Comparison of ENCODE assay signal across 8 cellular contexts in genomic region chr6:44245912-44246662, GRCh38. TPM values are rescaled to one million over a fixed set of nuclear protein-coding genes. Genes with fewer than 3 reads are reported as not detected.
DNase-seq lines count a peak whose midpoint lies in the region; ATAC-seq and TF ChIP-seq lines count a peak whose summit lies in the region.

No MANE protein-coding gene starts in this region.

- no peaks in the 10 kb centered on the region for H3K27me3 ChIP-seq in thoracic aorta (replicated peaks; ENCODE audit: insufficient read depth)

- H3K36me3 Mint-ChIP-seq in activated naive CD4-positive, alpha-beta T cell treated with anti-CD3 and anti-CD28 coated beads for 36 hours (ENCODE audit: low read depth): peaks cover 43% of the 10 kb centered on the region

- peaks cover 4% of the 10 kb centered on the region for H3K27me3 Mint-ChIP-seq in activated naive CD4-positive, alpha-beta T cell treated with anti-CD3 and anti-CD28 coated beads for 36 hours (ENCODE audit: low read depth)

- CTCF ChIA-PET in activated naive CD4-positive, alpha-beta T cell treated with anti-CD3 and anti-CD28 coated beads for 36 hours (lab: Charles Lee): interaction anchor here (0.6 to 8.0 kb wide), 11 partner anchors 9 to 204 kb away, joined by 3 to 66 read pairs (median 4); partner anchors contain the start of gene SLC35B2

- peak overlapping the region; percentile 97 for H3K27ac Mint-ChIP-seq in activated naive CD4-positive, alpha-beta T cell treated with anti-CD3 and anti-CD28 coated beads for 36 hours

- peak overlapping the region; percentile 92 to 95 for H3K27ac ChIP-seq in thoracic aorta

- H3K4me3 ChIP-seq in thoracic aorta: peak overlapping the region; percentile 95

- H3K4me1 Mint-ChIP-seq in activated naive CD4-positive, alpha-beta T cell treated with anti-CD3 and anti-CD28 coated beads for 36 hours (ENCODE audit: low read depth): peaks cover 40% of the 10 kb centered on the region

- TF ChIP-seq EP300 in Ishikawa (IDR thresholded peaks at IDR 0.05; ENCODE audit: borderline replicate concordance): peak; percentile 46; the same call in 1 of the 2 replicates

- TF ChIP-seq RAD21 in Ishikawa (IDR thresholded peaks at IDR 0.05; ENCODE audit: low read depth): no peak

- intact Hi-C loops in activated naive CD4-positive, alpha-beta T cell treated with anti-CD3 and anti-CD28 coated beads for 36 hours (cut with micrococcal nuclease): loop anchor here (1.0 kb wide), 5 partner anchors 9 to 617 kb away; partner anchors contain the start of genes GTPBP2 and NFKBIE

- no peak for TF ChIP-seq CTCF in omental fat pad (IDR thresholded peaks at IDR 0.05)
- no peak for TF ChIP-seq CTCF in thoracic aorta (IDR thresholded peaks at IDR 0.05)

- peaks cover 20% of the 10 kb centered on the region for H3K36me3 ChIP-seq in thoracic aorta

- DNase-seq in EH (ENCODE audit: low read depth): peak; percentile 80
- DNase-seq in SHP77 (lab: John Stamatoyannopoulos, UW): peak; percentile 76 to 94
- peak; percentile 82 for DNase-seq in activated naive CD4-positive, alpha-beta T cell treated with anti-CD3 and anti-CD28 coated beads for 36 hours
- DNase-seq in globus pallidus (ENCODE audit: low spot score): peak; percentile 78
- DNase-seq in omental fat pad (ENCODE audit: low spot score): peak; percentile 49
- no peak for DNase-seq in thoracic aorta (ENCODE audit: low spot score)

- no peaks in the 10 kb centered on the region for H3K9me3 ChIP-seq in thoracic aorta

- H3K4me1 ChIP-seq in thoracic aorta (ENCODE audit: control insufficient read depth in 1 of 2, low read depth in 2 of 2): peaks cover 3 to 33% of the 10 kb centered on the region in 2 donors

- H3K4me3 Mint-ChIP-seq in activated naive CD4-positive, alpha-beta T cell treated with anti-CD3 and anti-CD28 coated beads for 36 hours: peak overlapping the region; percentile 95

- ATAC-seq in GM21619 (IDR thresholded peaks at IDR 0.05; ENCODE audit: unreplicated experiment) (peak; percentile 45), omental fat pad (ENCODE audit: low FRiP score) (peak; percentile 84), thoracic aorta (ENCODE audit: insufficient number of reproducible peaks, low FRiP score, low read depth) (peak; percentile 45)

- no peaks in the 10 kb centered on the region for H3K9me3 Mint-ChIP-seq in activated naive CD4-positive, alpha-beta T cell treated with anti-CD3 and anti-CD28 coated beads for 36 hours

TF ChIP-seq in Ishikawa, 13 proteins besides CTCF, POLR2A, EP300 and RAD21:
- TF ChIP-seq YY1 (IDR thresholded peaks at IDR 0.05; ENCODE audit: low read depth): peak; percentile 41; the same call in 1 of the 2 replicates
- TF ChIP-seq REST (IDR thresholded peaks at IDR 0.05; ENCODE audit: low read depth): no peak
- no peak for TF ChIP-seq FOXM1 (IDR thresholded peaks at IDR 0.05; ENCODE audit: borderline replicate concordance, low read depth)
- TF ChIP-seq CEBPB (IDR thresholded peaks at IDR 0.05): no peak
- no peak; the same call in 1 of the 2 replicates for TF ChIP-seq USF1 (IDR thresholded peaks at IDR 0.05)
- TF ChIP-seq MAX (IDR thresholded peaks at IDR 0.05): peak; percentile 64; the same call in 1 of the 2 replicates
- no peak for TF ChIP-seq CREB1 (IDR thresholded peaks at IDR 0.05; ENCODE audit: low read depth)
- TF ChIP-seq NFIC (IDR thresholded peaks at IDR 0.05): no peak
- peak; percentile 88; the same call in 1 of the 2 replicates for TF ChIP-seq ZBTB7A (IDR thresholded peaks at IDR 0.05; ENCODE audit: low read depth)
- TF ChIP-seq TAF1 (IDR thresholded peaks at IDR 0.05; ENCODE audit: low read depth): peak; percentile 62; the same call in 1 of the 2 replicates
- 0 out of 2 replicates have a peak, but pooled peaks have one; percentile 49 for TF ChIP-seq TCF12 (IDR thresholded peaks at IDR 0.05; ENCODE audit: low read depth)
- peak; percentile 59 for TF ChIP-seq TEAD4 (IDR thresholded peaks at IDR 0.05)
- no peak for TF ChIP-seq EGR1 (IDR thresholded peaks at IDR 0.05)

RNA-seq across cellular contexts. Expression of gene HSP90AB1, which starts 0.8 kb away (rescaled TPM):
- total RNA-seq in activated naive CD4-positive, alpha-beta T cell treated with anti-CD3 and anti-CD28 coated beads for 36 hours: 1,000 to 10,000 TPM; 1,951 to 2,044 TPM
- total RNA-seq in omental fat pad (1,000 to 10,000 TPM in 1 of 4 donors, 100 to 1,000 TPM in 3; 553 to 1,198 (median 846) TPM), thoracic aorta (100 to 1,000 TPM; 405 to 695 TPM)

RNA-seq across cellular contexts. Expression of gene SLC35B2, which starts 11.2 kb away (rescaled TPM):
- total RNA-seq in activated naive CD4-positive, alpha-beta T cell treated with anti-CD3 and anti-CD28 coated beads for 36 hours: 1 to 10 TPM; 7.2 to 7.3 TPM
- total RNA-seq in omental fat pad (10 to 100 TPM; 25.3 to 31.9 (median 30.4) TPM), thoracic aorta (10 to 100 TPM; 19.9 to 33.3 TPM)

RNA-seq across cellular contexts. Expression of gene NFKBIE, which starts 19.3 kb away (rescaled TPM):
- 1 to 10 TPM; 9.1 to 9.6 TPM for total RNA-seq in activated naive CD4-positive, alpha-beta T cell treated with anti-CD3 and anti-CD28 coated beads for 36 hours
- 10 to 100 TPM; 13.1 to 25.5 (median 15.3) TPM for total RNA-seq in omental fat pad
- 10 to 100 TPM in 1 of 2 donors, 1 to 10 TPM in 1; 5.5 to 10.6 TPM for total RNA-seq in thoracic aorta

RNA-seq across cellular contexts. Expression of gene SLC29A1, which starts 22.7 kb away (rescaled TPM):
- 10 to 100 TPM; 32.7 to 33.4 TPM for total RNA-seq in activated naive CD4-positive, alpha-beta T cell treated with anti-CD3 and anti-CD28 coated beads for 36 hours
- total RNA-seq in omental fat pad: 100 to 1,000 TPM in 1 of 4 donors, 10 to 100 TPM in 3; 61.7 to 317 (median 87.0) TPM
- 100 to 1,000 TPM; 132 to 172 TPM for total RNA-seq in thoracic aorta

RNA-seq across cellular contexts. Expression of gene TMEM151B, which starts 24.2 kb away (rescaled TPM):
- total RNA-seq in activated naive CD4-positive, alpha-beta T cell treated with anti-CD3 and anti-CD28 coated beads for 36 hours: not detected
- under 1 TPM in 1 of 4 donors, not detected in 3; 0.19 TPM for total RNA-seq in omental fat pad
- not detected for total RNA-seq in thoracic aorta
